8 cellular contexts compared by ENCODE assay signal in genomic region chr11:86577663-86578636, GRCh38.
DNase-seq lines count a peak whose midpoint lies in the region; ATAC-seq, FAIRE-seq and TF ChIP-seq lines count a peak whose summit lies in the region.

No MANE protein-coding gene starts in this region.

- DNase-seq in HS-27A (ENCODE audit: low read depth) (peak; percentile 77), keratinocyte (ENCODE audit: low read depth, low spot score) (no peak), WTC11 (ENCODE audit: low spot score) (no peak), NOMO-1 treated with dmso at 0.1 percent for 144 hours (lab: John Stamatoyannopoulos, UW; ENCODE audit: unreplicated experiment) (no peak)
- no peak for DNase-seq in activated naive CD4-positive, alpha-beta T cell treated with Interleukin-2 at 50 U/mL for 16 hours

- H3K36me3 ChIP-seq in keratinocyte (ENCODE audit: control insufficient read depth in 2 of 2, extremely low read depth in 1 of 2, insufficient read depth in 2 of 2, low read length in 2 of 2), result no peaks in the 10 kb centered on the region
- no peaks in the 10 kb centered on the region for H3K36me3 ChIP-seq in subcutaneous abdominal adipose tissue (ENCODE audit: control insufficient read depth in 5 of 5, insufficient read depth in 5 of 5, low read length in 5 of 5)

- H3K27ac Mint-ChIP-seq in brain (peak overlapping the region in 3 of 5 experiments; percentile 69 to 89 (median 75)), WTC11 (no peak overlapping the region)

- H2AFZ ChIP-seq in keratinocyte (ENCODE audit: control insufficient read depth, low read length), result no peak overlapping the region

- H3K79me2 ChIP-seq in keratinocyte (ENCODE audit: control insufficient read depth, insufficient read depth, low read length), result no peaks in the 10 kb centered on the region

- FAIRE-seq in keratinocyte (lab: Jason Lieb, UNC), result no peak

- no peaks in the 10 kb centered on the region for H3K9me3 ChIP-seq in keratinocyte (ENCODE audit: control insufficient read depth, low read depth, low read length)
- H3K9me3 ChIP-seq in subcutaneous abdominal adipose tissue (ENCODE audit: control insufficient read depth in 5 of 5, low read length in 5 of 5), result no peaks in the 10 kb centered on the region

- H3K4me2 ChIP-seq in keratinocyte (ENCODE audit: control insufficient read depth, extremely low read depth, insufficient read depth, low read depth, low read length), result peak overlapping the region; percentile 18

- H3K4me1 ChIP-seq in keratinocyte (ENCODE audit: control insufficient read depth, extremely low read depth, insufficient read depth, low read length) (peaks cover 18% of the 10 kb centered on the region), subcutaneous abdominal adipose tissue (ENCODE audit: control insufficient read depth in 5 of 5, insufficient read depth in 5 of 5, low read length in 5 of 5) (peaks cover 2 to 30% (median 23%) of the 10 kb centered on the region in 5 donors)

- H4K20me1 ChIP-seq in keratinocyte (ENCODE audit: control insufficient read depth, extremely low read depth, insufficient read depth, low read length), result no peaks in the 10 kb centered on the region

- no peaks in the 10 kb centered on the region for H3K9me1 ChIP-seq in keratinocyte (ENCODE audit: control insufficient read depth, extremely low read depth, insufficient read depth, low read length)

- no peak overlapping the region for H3K27ac ChIP-seq in keratinocyte (ENCODE audit: control insufficient read depth, insufficient read depth, low read length)
- peak overlapping the region; percentile 47 for H3K27ac ChIP-seq in subcutaneous abdominal adipose tissue (ENCODE audit: low read depth, low read length)

- peak overlapping the region in 1 of 5 experiments; percentile 11 for H3K4me3 Mint-ChIP-seq in brain
- H3K4me3 Mint-ChIP-seq in WTC11, result no peak overlapping the region

- H3K36me3 Mint-ChIP-seq in brain (no peaks in the 10 kb centered on the region), WTC11 (no peaks in the 10 kb centered on the region)

- ATAC-seq in WTC11, result no peak
- ATAC-seq in GM19463 (IDR thresholded peaks at IDR 0.05; ENCODE audit: unreplicated experiment), result no peak

- POLR2A ChIA-PET in WTC11 (lab: Charles Lee), result no interaction called here

- dilution Hi-C loops in keratinocyte (cut with MboI; ENCODE audit: extremely low pct_ligation_motif_present, low sequenced_read_pairs), result no loop called here

- H3K9ac ChIP-seq in keratinocyte (ENCODE audit: control insufficient read depth, extremely low read depth, insufficient read depth, low read length), result no peak overlapping the region
- no peak overlapping the region for H3K9ac ChIP-seq in subcutaneous abdominal adipose tissue (ENCODE audit: low read length in 5 of 5)

- H3K4me1 Mint-ChIP-seq in brain (peaks cover 32% of the 10 kb centered on the region), WTC11 (peaks cover 5% of the 10 kb centered on the region)

- H3K4me3 ChIP-seq in keratinocyte (ENCODE audit: control insufficient read depth in 2 of 3, extremely low read depth in 1 of 3, insufficient read depth in 2 of 3, low read depth in 1 of 3, low read length in 3 of 3), result no peak overlapping the region
- no peak overlapping the region for H3K4me3 ChIP-seq in subcutaneous abdominal adipose tissue (ENCODE audit: low read depth in 1 of 5, low read length in 5 of 5)

- TF ChIP-seq CTCF in brain (conservative IDR thresholded peaks at IDR 0.05) (no peak), keratinocyte (optimal IDR thresholded peaks at IDR 0.05 in 1 of 3, IDR thresholded peaks at IDR 0.05 in 1 of 3, conservative IDR thresholded peaks at IDR 0.05 in 1 of 3; ENCODE audit: extremely low read depth in 1 of 3, insufficient read depth in 2 of 3, low read length in 3 of 3) (no peak), WTC11 (IDR thresholded peaks at IDR 0.05) (no peak)

- H3K9me3 Mint-ChIP-seq in brain (peaks cover 0 to 6% (median 0%) of the 10 kb centered on the region in 5 experiments), WTC11 (no peaks in the 10 kb centered on the region)

- no peaks in the 10 kb centered on the region for H3K27me3 ChIP-seq in keratinocyte (ENCODE audit: control insufficient read depth, extremely low read depth, insufficient read depth, low read length)
- no peaks in the 10 kb centered on the region for H3K27me3 ChIP-seq in subcutaneous abdominal adipose tissue (ENCODE audit: control insufficient read depth in 5 of 5, insufficient read depth in 4 of 5, low read length in 5 of 5)

- H3K27me3 Mint-ChIP-seq in brain, result peaks cover 5% of the 10 kb centered on the region
- no peaks in the 10 kb centered on the region for H3K27me3 Mint-ChIP-seq in WTC11 (ENCODE audit: low read depth)

- CTCF ChIA-PET in WTC11 (lab: Charles Lee), result interaction anchor here (1.2 to 1.8 kb wide), 2 partner anchors 16 to 30 kb away, joined by 4 to 5 read pairs; no protein-coding TSS in a partner anchor

TF ChIP-seq in WTC11, 78 proteins besides CTCF, POLR2A, EP300 and RAD21 (continues in another document):
- TF ChIP-seq TEAD1 (CRISPR knock-in tag; IDR thresholded peaks at IDR 0.05) (no peak), ZNF423 (CRISPR knock-in tag; IDR thresholded peaks at IDR 0.05) (no peak), PRRX2 (CRISPR knock-in tag; IDR thresholded peaks at IDR 0.05) (no peak), STAT6 (CRISPR knock-in tag; conservative IDR thresholded peaks at IDR 0.05; ENCODE audit: low read depth) (no peak), ZBTB43 (CRISPR knock-in tag; IDR thresholded peaks at IDR 0.05) (no peak), AFF4 (CRISPR knock-in tag; IDR thresholded peaks at IDR 0.05; ENCODE audit: borderline replicate concordance) (no peak)
